9 cellular contexts compared by ENCODE assay signal in genomic region chr9:112038017-112038408, GRCh38.
A peak's percentile ranks its signal among the peaks of the same experiment; 100 is the strongest.
DNase-seq lines count a peak whose midpoint lies in the region; ATAC-seq, FAIRE-seq and TF ChIP-seq lines count a peak whose summit lies in the region.
"Had no signal": no experiment of that assay in that cellular context is flagged by ENCODE, and none has a peak within 500 bp of the region (broad histone marks: within the 10 kb centered on the region; RNA-seq: fewer than 3 reads in every experiment).

No MANE protein-coding gene starts in this region.

- no peaks in the 10 kb centered on the region for H3K27me3 ChIP-seq in GM12878 (replicated peaks in 1 of 2; ENCODE audit: control insufficient read depth in 2 of 2, insufficient read depth in 2 of 2, low read length in 1 of 2)

- 0% methylated on average over 2 of the region's 2 CpGs for WGBS in GM12878 (ENCODE audit: insufficient coverage, insufficient replicate concordance, low lambda C conversion rate, missing lambda C conversion rate)

- peak overlapping the region; percentile 67 for H3K4me2 ChIP-seq in GM12878 (ENCODE audit: control insufficient read depth, insufficient read depth)

- no peak for TF ChIP-seq CTCF in GM12878 (IDR thresholded peaks at IDR 0.05 in 2 of 3, conservative IDR thresholded peaks at IDR 0.05 in 1 of 3; ENCODE audit: control insufficient read depth in 2 of 3, extremely low read depth in 1 of 3, insufficient read depth in 1 of 3, low read depth in 3 of 3, low read length in 3 of 3)

- H3K4me1 ChIP-seq in GM12878 (ENCODE audit: control insufficient read depth, insufficient read depth, low read length): peaks cover 57% of the 10 kb centered on the region

- RAD21 ChIA-PET in GM12878 (lab: Charles Lee; ENCODE audit: unreplicated experiment): interaction anchor here (1.0 to 14.7 kb wide), 5 partner anchors 14 to 129 kb away, joined by 3 to 339 read pairs (median 8); no protein-coding TSS in a partner anchor

- peaks cover 56% of the 10 kb centered on the region for H3K4me1 Mint-ChIP-seq in activated T-cell treated with anti-CD3 and anti-CD28 coated beads, Interleukin-2, amount 50 U/mL, for 4 hours (ENCODE audit: low read depth)
- peaks cover 52 to 99% of the 10 kb centered on the region in 2 donors for H3K4me1 Mint-ChIP-seq in stimulated activated naive B cell treated with anti-CD40 and anti-IgM and Interleukin-4, amounts not matched to agents 10 μg/mL and 1 μg/mL and 100 μg/mL, for 72 hours

- H3K9me3 Mint-ChIP-seq in activated T-cell treated with anti-CD3 and anti-CD28 coated beads, Interleukin-2, amount 50 U/mL, for 4 hours: no peaks in the 10 kb centered on the region
- H3K9me3 Mint-ChIP-seq in stimulated activated naive B cell treated with anti-CD40 and anti-IgM and Interleukin-4, amounts not matched to agents 10 μg/mL and 1 μg/mL and 100 μg/mL, for 72 hours: peaks cover 4 to 7% of the 10 kb centered on the region in 2 donors

- no peaks in the 10 kb centered on the region for H3K27me3 Mint-ChIP-seq in activated T-cell treated with anti-CD3 and anti-CD28 coated beads, Interleukin-2, amount 50 U/mL, for 4 hours (ENCODE audit: low read depth)
- H3K27me3 Mint-ChIP-seq in stimulated activated naive B cell treated with anti-CD40 and anti-IgM and Interleukin-4, amounts not matched to agents 10 μg/mL and 1 μg/mL and 100 μg/mL, for 72 hours: no peaks in the 10 kb centered on the region

- peak overlapping the region; percentile 8; the same call in 1 of the 2 replicates for H2AFZ ChIP-seq in GM12878 (ENCODE audit: control insufficient read depth, low read depth, low read length)

- H3K4me3 Mint-ChIP-seq in activated T-cell treated with anti-CD3 and anti-CD28 coated beads, Interleukin-2, amount 50 U/mL, for 4 hours: peak overlapping the region; percentile 34
- peak overlapping the region in 1 of 2 donors; percentile 55 for H3K4me3 Mint-ChIP-seq in stimulated activated naive B cell treated with anti-CD40 and anti-IgM and Interleukin-4, amounts not matched to agents 10 μg/mL and 1 μg/mL and 100 μg/mL, for 72 hours

- SMC1A ChIA-PET in GM12878 (lab: Charles Lee; ENCODE audit: uncharacterized antibody, unreplicated experiment): interaction anchor here (1.3 to 14.5 kb wide), 7 partner anchors 10 to 112 kb away, joined by 3 to 313 read pairs (median 21); no protein-coding TSS in a partner anchor

- CTCF ChIA-PET in GM12878 (lab: Yijun Ruan, JAX): interaction anchor here (0.8 to 2.0 kb wide), 7 partner anchors 16 to 782 kb away, joined by 3 to 7 read pairs (median 3); no protein-coding TSS in a partner anchor

- peaks cover 6% of the 10 kb centered on the region for H3K79me2 ChIP-seq in GM12878 (ENCODE audit: control insufficient read depth, insufficient read depth, low read length)

- no peak for TF ChIP-seq RAD21 in GM12878 (IDR thresholded peaks at IDR 0.05; ENCODE audit: insufficient read depth, low read depth, low read length)

- H3K9me3 ChIP-seq in GM12878 (replicated peaks; ENCODE audit: control insufficient read depth, insufficient read depth, low read length): no peaks in the 10 kb centered on the region; the same call in 1 of the 3 replicates

- in situ Hi-C loops in GM12878 (cut with MboI): no loop called here

- peaks cover 11% of the 10 kb centered on the region for H3K36me3 Mint-ChIP-seq in activated T-cell treated with anti-CD3 and anti-CD28 coated beads, Interleukin-2, amount 50 U/mL, for 4 hours (ENCODE audit: insufficient read depth)
- peaks cover 26 to 42% of the 10 kb centered on the region in 2 donors for H3K36me3 Mint-ChIP-seq in stimulated activated naive B cell treated with anti-CD40 and anti-IgM and Interleukin-4, amounts not matched to agents 10 μg/mL and 1 μg/mL and 100 μg/mL, for 72 hours

- no peak for FAIRE-seq in GM12878 (lab: Jason Lieb, UNC)

- H3K9ac ChIP-seq in GM12878 (ENCODE audit: control insufficient read depth, insufficient read depth, low read length): peak overlapping the region; percentile 1; the same call in 1 of the 2 replicates

- H3K27ac Mint-ChIP-seq in stimulated activated naive B cell treated with anti-CD40 and anti-IgM and Interleukin-4, amounts not matched to agents 10 μg/mL and 1 μg/mL and 100 μg/mL, for 72 hours: peak overlapping the region; percentile 89

- no peak for ATAC-seq in activated T-cell treated with anti-CD3 and anti-CD28 coated beads, Interleukin-2, amount 50 U/mL, for 4 hours
- ATAC-seq in GM12878 (peak; percentile 29), esophagus mucosa (no peak)
- ATAC-seq in stimulated activated naive B cell treated with anti-CD40 and anti-IgM and Interleukin-4, amounts not matched to agents 10 μg/mL and 1 μg/mL and 100 μg/mL, for 72 hours (replicated peaks): peak; percentile 33 to 48

- H3K36me3 ChIP-seq in GM12878 (ENCODE audit: control insufficient read depth in 2 of 2, insufficient read depth in 2 of 2, low read length in 1 of 2): no peaks in the 10 kb centered on the region

- no peak for DNase-seq in activated T-cell treated with anti-CD3 and anti-CD28 coated beads, Interleukin-2, amount 50 U/mL, for 4 hours
- DNase-seq in activated T-cell treated with anti-CD3 and anti-CD28 coated beads, Interleukin-2, amount 50 U/mL, for 1 hour: no peak
- DNase-seq in NOMO-1 treated with DMSO at 0.1 percent for 48 hours (lab: John Stamatoyannopoulos, UW; ENCODE audit: unreplicated experiment) (peak; percentile 58), GM12878 (ENCODE audit: low read depth, low spot score) (no peak), MV-4-11 (lab: John Stamatoyannopoulos, UW) (no peak), NCI-H146 (lab: John Stamatoyannopoulos, UW) (no peak)
- no peak for DNase-seq in stimulated activated naive B cell treated with anti-CD40 and anti-IgM and Interleukin-4, amounts not matched to agents 10 μg/mL and 1 μg/mL and 100 μg/mL, for 72 hours
- DNase-seq: SIG-M5 had no signal

- TSS peak; percentile 78 for BruUV-seq in GM12878 (replicated peaks; lab: Mats Ljungman, UMichigan)

- H4K20me1 ChIP-seq in GM12878 (ENCODE audit: control insufficient read depth, insufficient read depth): no peaks in the 10 kb centered on the region

- no peak overlapping the region for H3K4me3 ChIP-seq in GM12878

- peak overlapping the region; percentile 97 for H3K27ac ChIP-seq in GM12878 (ENCODE audit: control insufficient read depth, insufficient read depth)

- intact Hi-C loops in GM12878 (cut with micrococcal nuclease; ENCODE audit: unreplicated experiment): no loop called here

- no peak for TF ChIP-seq POLR2A in GM12878 (IDR thresholded peaks at IDR 0.05; ENCODE audit: low read depth, low read length)

- TF ChIP-seq EP300 in GM12878 (IDR thresholded peaks at IDR 0.05; ENCODE audit: borderline replicate concordance in 1 of 2, control insufficient read depth in 1 of 2, low read depth in 2 of 2, low read length in 2 of 2): no peak

- POLR2A ChIA-PET in GM12878 (lab: Charles Lee): interaction anchor here (0.6 to 1.9 kb wide), 4 partner anchors 14 to 277 kb away, joined by 3 to 9 read pairs (median 8); no protein-coding TSS in a partner anchor

TF ChIP-seq in GM12878, 131 proteins besides CTCF, POLR2A, EP300 and RAD21:
- TF ChIP-seq SPI1 (IDR thresholded peaks at IDR 0.05; ENCODE audit: borderline replicate concordance, insufficient read depth, low read depth, low read length): peak; percentile 10; the same call in 1 of the 2 replicates
- TF ChIP-seq, protein P1, sequence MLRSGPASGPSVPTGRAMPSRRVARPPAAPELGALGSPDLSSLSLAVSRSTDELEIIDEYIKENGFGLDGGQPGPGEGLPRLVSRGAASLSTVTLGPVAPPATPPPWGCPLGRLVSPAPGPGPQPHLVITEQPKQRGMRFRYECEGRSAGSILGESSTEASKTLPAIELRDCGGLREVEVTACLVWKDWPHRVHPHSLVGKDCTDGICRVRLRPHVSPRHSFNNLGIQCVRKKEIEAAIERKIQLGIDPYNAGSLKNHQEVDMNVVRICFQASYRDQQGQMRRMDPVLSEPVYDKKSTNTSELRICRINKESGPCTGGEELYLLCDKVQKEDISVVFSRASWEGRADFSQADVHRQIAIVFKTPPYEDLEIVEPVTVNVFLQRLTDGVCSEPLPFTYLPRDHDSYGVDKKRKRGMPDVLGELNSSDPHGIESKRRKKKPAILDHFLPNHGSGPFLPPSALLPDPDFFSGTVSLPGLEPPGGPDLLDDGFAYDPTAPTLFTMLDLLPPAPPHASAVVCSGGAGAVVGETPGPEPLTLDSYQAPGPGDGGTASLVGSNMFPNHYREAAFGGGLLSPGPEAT (IDR thresholded peaks at IDR 0.05; ENCODE audit: low read depth): no peak
- TF ChIP-seq NR2F1 (conservative IDR thresholded peaks at IDR 0.05): no peak
- TF ChIP-seq PAX5 (IDR thresholded peaks at IDR 0.05; ENCODE audit: borderline replicate concordance, low read depth, low read length): no peak
- TF ChIP-seq, protein P2, sequence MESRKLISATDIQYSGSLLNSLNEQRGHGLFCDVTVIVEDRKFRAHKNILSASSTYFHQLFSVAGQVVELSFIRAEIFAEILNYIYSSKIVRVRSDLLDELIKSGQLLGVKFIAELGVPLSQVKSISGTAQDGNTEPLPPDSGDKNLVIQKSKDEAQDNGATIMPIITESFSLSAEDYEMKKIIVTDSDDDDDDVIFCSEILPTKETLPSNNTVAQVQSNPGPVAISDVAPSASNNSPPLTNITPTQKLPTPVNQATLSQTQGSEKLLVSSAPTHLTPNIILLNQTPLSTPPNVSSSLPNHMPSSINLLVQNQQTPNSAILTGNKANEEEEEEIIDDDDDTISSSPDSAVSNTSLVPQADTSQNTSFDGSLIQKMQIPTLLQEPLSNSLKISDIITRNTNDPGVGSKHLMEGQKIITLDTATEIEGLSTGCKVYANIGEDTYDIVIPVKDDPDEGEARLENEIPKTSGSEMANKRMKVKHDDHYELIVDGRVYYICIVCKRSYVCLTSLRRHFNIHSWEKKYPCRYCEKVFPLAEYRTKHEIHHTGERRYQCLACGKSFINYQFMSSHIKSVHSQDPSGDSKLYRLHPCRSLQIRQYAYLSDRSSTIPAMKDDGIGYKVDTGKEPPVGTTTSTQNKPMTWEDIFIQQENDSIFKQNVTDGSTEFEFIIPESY (IDR thresholded peaks at IDR 0.05): no peak

Comparison
In these comparisons a context has a peak if more than half of its experiments do, and no peak if none do; other contexts are left out.
1. ATAC-seq: peak in GM12878 (single experiment) and stimulated activated naive B cell treated with anti-CD40 and anti-IgM and Interleukin-4, amounts not matched to agents 10 μg/mL and 1 μg/mL and 100 μg/mL, for 72 hours (2 of 2); none in activated T-cell treated with anti-CD3 and anti-CD28 coated beads, Interleukin-2, amount 50 U/mL, for 4 hours (0 of 2) and esophagus mucosa (single experiment).